Comparison of ENCODE assay signal across 11 cellular contexts in genomic region chr12:113142173-113142885, GRCh38. TPM values are rescaled to one million over a fixed set of nuclear protein-coding genes. Genes with fewer than 3 reads are reported as not detected.
A peak's percentile ranks its signal among the peaks of the same experiment; 100 is the strongest.
DNase-seq lines count a peak whose midpoint lies in the region; ATAC-seq, FAIRE-seq and TF ChIP-seq lines count a peak whose summit lies in the region.
"Had no signal": no experiment of that assay in that cellular context is flagged by ENCODE, and none has a peak within 500 bp of the region (broad histone marks: within the 10 kb centered on the region; RNA-seq: fewer than 3 reads in every experiment).

No MANE protein-coding gene starts in this region.

- no peak overlapping the region for H3K27ac ChIP-seq in tibial artery

- no peaks in the 10 kb centered on the region for H3K9me3 Mint-ChIP-seq in activated naive CD4-positive, alpha-beta T cell treated with anti-CD3 and anti-CD28 coated beads, Interleukin-2, amount 50 U/mL, for 72 hours
- H3K9me3 Mint-ChIP-seq in activated naive CD4-positive, alpha-beta T cell treated with anti-CD3 and anti-CD28 coated beads, Interleukin-2, amount 10 ng/mL, durations not matched to agents 7 days and 5 days, result no peaks in the 10 kb centered on the region
- H3K9me3 Mint-ChIP-seq in activated B cell treated with CpG ODN at 0.5 μM for 24 hours, result no peaks in the 10 kb centered on the region

- H3K4me3 ChIP-seq in tibial artery, result no peak overlapping the region
- H3K4me3 ChIP-seq: HAP-1 had no signal

- H3K27me3 Mint-ChIP-seq in activated naive CD4-positive, alpha-beta T cell treated with anti-CD3 and anti-CD28 coated beads, Interleukin-2, amount 10 ng/mL, durations not matched to agents 7 days and 5 days, result peaks cover 15% of the 10 kb centered on the region
- no peaks in the 10 kb centered on the region for H3K27me3 Mint-ChIP-seq in activated B cell treated with CpG ODN at 0.5 μM for 24 hours

- CTCF ChIA-PET in activated naive CD4-positive, alpha-beta T cell treated with anti-CD3 and anti-CD28 coated beads, Interleukin-2, amount 10 ng/mL, durations not matched to agents 7 days and 5 days (lab: Charles Lee), result interaction anchor here (0.8 kb wide), 1 partner anchor 11 kb away, joined by 3 read pairs; no protein-coding TSS in a partner anchor
- CTCF ChIA-PET in activated B cell treated with CpG ODN at 0.5 μM for 24 hours (lab: Charles Lee), result interaction anchor here (1.0 to 1.4 kb wide), 3 partner anchors 11 to 32 kb away, joined by 3 to 10 read pairs (median 3); no protein-coding TSS in a partner anchor

- intact Hi-C loops in activated B cell treated with CpG ODN at 0.5 μM for 24 hours (cut with micrococcal nuclease), result loop anchor here (1.0 kb wide), 1 partner anchor 11 kb away; no protein-coding TSS in a partner anchor
- intact Hi-C loops in tibial artery (cut with DNase I; ENCODE audit: low total_unique reads), result no loop called here

- H3K9me3 ChIP-seq in tibial artery, result peaks cover 0 to 9% (median 7%) of the 10 kb centered on the region in 3 donors
- H3K9me3 ChIP-seq: HAP-1 had no signal

- no peaks in the 10 kb centered on the region for H3K36me3 Mint-ChIP-seq in activated naive CD4-positive, alpha-beta T cell treated with anti-CD3 and anti-CD28 coated beads, Interleukin-2, amount 50 U/mL, for 72 hours
- H3K36me3 Mint-ChIP-seq in activated naive CD4-positive, alpha-beta T cell treated with anti-CD3 and anti-CD28 coated beads, Interleukin-2, amount 10 ng/mL, durations not matched to agents 7 days and 5 days, result no peaks in the 10 kb centered on the region
- no peaks in the 10 kb centered on the region for H3K36me3 Mint-ChIP-seq in activated B cell treated with CpG ODN at 0.5 μM for 24 hours (ENCODE audit: low read depth)

- no peak for TF ChIP-seq CTCF in activated B cell treated with CpG ODN at 0.5 μM for 24 hours (IDR thresholded peaks at IDR 0.05)
- no peak for TF ChIP-seq CTCF in tibial artery (IDR thresholded peaks at IDR 0.05)

- H3K4me1 ChIP-seq in tibial artery, result no peaks in the 10 kb centered on the region
- H3K4me1 ChIP-seq: HAP-1 had no signal

- peaks cover 0 to 18% of the 10 kb centered on the region in 2 donors for H3K27me3 ChIP-seq in tibial artery

- no peaks in the 10 kb centered on the region for H3K4me1 Mint-ChIP-seq in activated naive CD4-positive, alpha-beta T cell treated with anti-CD3 and anti-CD28 coated beads, Interleukin-2, amount 10 ng/mL, durations not matched to agents 7 days and 5 days
- H3K4me1 Mint-ChIP-seq in activated B cell treated with CpG ODN at 0.5 μM for 24 hours, result peaks cover 25% of the 10 kb centered on the region

- H3K4me3 Mint-ChIP-seq in activated naive CD4-positive, alpha-beta T cell treated with anti-CD3 and anti-CD28 coated beads, Interleukin-2, amount 10 ng/mL, durations not matched to agents 7 days and 5 days, result no peak overlapping the region
- H3K4me3 Mint-ChIP-seq in activated B cell treated with CpG ODN at 0.5 μM for 24 hours, result peak overlapping the region; percentile 19

- H3K36me3 ChIP-seq in tibial artery, result no peaks in the 10 kb centered on the region
- H3K36me3 ChIP-seq: HAP-1 had no signal

- peak overlapping the region; percentile 66 to 78 for H3K27ac Mint-ChIP-seq in activated naive CD4-positive, alpha-beta T cell treated with anti-CD3 and anti-CD28 coated beads, Interleukin-2, amount 50 U/mL, for 72 hours
- H3K27ac Mint-ChIP-seq in activated naive CD4-positive, alpha-beta T cell treated with anti-CD3 and anti-CD28 coated beads, Interleukin-2, amount 10 ng/mL, durations not matched to agents 7 days and 5 days, result no peak overlapping the region
- H3K27ac Mint-ChIP-seq in activated B cell treated with CpG ODN at 0.5 μM for 24 hours, result peak overlapping the region; percentile 88

- POLR2A ChIA-PET in activated B cell treated with CpG ODN at 0.5 μM for 24 hours (lab: Charles Lee), result interaction anchor here (0.8 to 2.0 kb wide), 10 partner anchors 10 to 164 kb away, joined by 3 to 14 read pairs (median 4); partner anchors contain the start of gene OAS2

- no peak for FAIRE-seq in GM19239 (lab: Jason Lieb, UNC)

- no peak for DNase-seq in activated naive CD4-positive, alpha-beta T cell treated with anti-CD3 and anti-CD28 coated beads, Interleukin-2, amount 50 U/mL, for 72 hours (ENCODE audit: low spot score in 2 of 2)
- DNase-seq in activated naive CD4-positive, alpha-beta T cell treated with anti-CD3 and anti-CD28 coated beads, Interleukin-2, amount 10 ng/mL, durations not matched to agents 7 days and 5 days, result no peak
- no peak for DNase-seq in activated B cell treated with CpG ODN at 0.5 μM for 24 hours
- DNase-seq in left lobe of liver (ENCODE audit: low spot score), result no peak
- DNase-seq in tibial artery, result peak; percentile 46 to 74
- DNase-seq in GM19239 (ENCODE audit: insufficient read length, low spot score), result no peak
- DNase-seq in dermis blood vessel endothelial cell, result no peak
- DNase-seq: DMS53, NCI-H1436 had no signal

- peak; percentile 68 to 95 for ATAC-seq in activated naive CD4-positive, alpha-beta T cell treated with anti-CD3 and anti-CD28 coated beads, Interleukin-2, amount 50 U/mL, for 72 hours
- peak; percentile 81 for ATAC-seq in activated B cell treated with CpG ODN at 0.5 μM for 24 hours (ENCODE audit: low read depth)
- ATAC-seq in left lobe of liver, result peak; percentile 54
- no peak for ATAC-seq in GM19035 (IDR thresholded peaks at IDR 0.05; ENCODE audit: unreplicated experiment)

RNA-seq across cellular contexts. Expression of gene RASAL1, which starts 6.8 kb away (rescaled TPM):
- 10 to 100 TPM in 1 of 2 donors, 1 to 10 TPM in 1; 9.8 to 15.1 TPM for total RNA-seq in activated naive CD4-positive, alpha-beta T cell treated with anti-CD3 and anti-CD28 coated beads, Interleukin-2, amount 50 U/mL, for 72 hours
- total RNA-seq in activated B cell treated with CpG ODN at 0.5 μM for 24 hours, result 4.9 and 7.1 TPM in 2 replicates
- 0.25 TPM for total RNA-seq in left lobe of liver
- total RNA-seq in dermis blood vessel endothelial cell, result under 0.01 and 0.05 TPM in 2 replicates

RNA-seq across cellular contexts. Expression of gene CFAP73, which starts 7.2 kb away (rescaled TPM):
- under 1 TPM; 0.45 to 0.98 TPM for total RNA-seq in activated naive CD4-positive, alpha-beta T cell treated with anti-CD3 and anti-CD28 coated beads, Interleukin-2, amount 50 U/mL, for 72 hours
- total RNA-seq in activated B cell treated with CpG ODN at 0.5 μM for 24 hours, result 0.88 and 1.1 TPM in 2 replicates
- total RNA-seq in left lobe of liver, result not detected
- total RNA-seq in dermis blood vessel endothelial cell, result not detected in 2 replicates

RNA-seq across cellular contexts. Expression of gene DDX54, which starts 42.9 kb away (rescaled TPM):
- total RNA-seq in activated naive CD4-positive, alpha-beta T cell treated with anti-CD3 and anti-CD28 coated beads, Interleukin-2, amount 50 U/mL, for 72 hours, result 10 to 100 TPM; 77.3 to 96.2 TPM
- 115 TPM in 2 replicates for total RNA-seq in activated B cell treated with CpG ODN at 0.5 μM for 24 hours
- total RNA-seq in left lobe of liver, result 33.5 TPM
- 44.7 and 49.0 TPM in 2 replicates for total RNA-seq in dermis blood vessel endothelial cell

RNA-seq across cellular contexts. Expression of gene RITA1, which starts 43.2 kb away (rescaled TPM):
- 10 to 100 TPM; 15.8 to 26.3 TPM for total RNA-seq in activated naive CD4-positive, alpha-beta T cell treated with anti-CD3 and anti-CD28 coated beads, Interleukin-2, amount 50 U/mL, for 72 hours
- 15.5 and 18.2 TPM in 2 replicates for total RNA-seq in activated B cell treated with CpG ODN at 0.5 μM for 24 hours
- total RNA-seq in left lobe of liver, result 28.4 TPM
- total RNA-seq in dermis blood vessel endothelial cell, result 25.0 and 28.3 TPM in 2 replicates

Comparison
In these comparisons a context has a peak if more than half of its experiments do, and no peak if none do; other contexts are left out.
1. DNase-seq: peak in tibial artery (2 of 2); none in activated naive CD4-positive, alpha-beta T cell treated with anti-CD3 and anti-CD28 coated beads, Interleukin-2, amount 50 U/mL, for 72 hours (0 of 2), activated naive CD4-positive, alpha-beta T cell treated with anti-CD3 and anti-CD28 coated beads, Interleukin-2, amount 10 ng/mL, durations not matched to agents 7 days and 5 days (single experiment), activated B cell treated with CpG ODN at 0.5 μM for 24 hours (single experiment), left lobe of liver (single experiment), GM19239 (single experiment) and dermis blood vessel endothelial cell (single experiment).